Comparison of ENCODE assay signal across 14 cellular contexts in the genomic region with DNA sequence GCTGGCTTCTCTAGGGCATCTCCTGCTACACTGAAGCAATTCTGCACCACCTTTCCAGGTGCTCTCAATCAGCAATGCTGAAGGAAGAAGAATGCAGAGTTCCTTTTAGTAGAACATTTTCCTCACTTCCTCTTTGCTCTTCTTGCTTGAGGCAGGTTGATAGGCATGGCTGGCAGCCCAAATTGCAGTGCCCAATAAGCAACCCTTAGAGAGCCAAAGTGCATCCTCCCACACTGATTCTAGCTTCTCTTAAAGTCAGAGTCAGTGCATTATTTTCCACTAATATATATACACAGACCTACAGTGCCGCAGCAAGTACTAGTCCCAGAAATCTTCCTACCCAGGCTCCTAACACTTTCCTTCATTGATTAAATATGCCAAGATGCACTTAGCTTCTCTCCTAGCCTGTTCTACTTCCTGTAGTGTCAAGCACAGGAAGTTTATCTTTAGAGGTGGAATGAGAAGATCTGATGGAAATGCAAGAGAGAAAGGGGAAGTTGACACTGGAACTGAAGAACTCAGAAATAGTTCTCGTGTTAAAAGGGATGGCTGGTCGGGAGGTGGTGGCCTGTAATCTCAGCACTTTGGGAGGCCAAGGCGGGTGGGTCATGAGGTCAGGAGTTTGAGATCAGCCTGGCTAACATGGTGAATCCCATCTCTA.
A peak's percentile ranks its signal among the peaks of the same experiment; 100 is the strongest.
DNase-seq lines count a peak whose midpoint lies in the region; ATAC-seq, FAIRE-seq and TF ChIP-seq lines count a peak whose summit lies in the region.
"Had no signal": no experiment of that assay in that cellular context is flagged by ENCODE, and none has a peak within 500 bp of the region (broad histone marks: within the 10 kb centered on the region; RNA-seq: fewer than 3 reads in every experiment).

No MANE protein-coding gene starts in this region.

- TF ChIP-seq POLR2A in GM12891 (IDR thresholded peaks at IDR 0.05; ENCODE audit: low read depth, low read length), result no peak
- TF ChIP-seq POLR2A in NB4 (IDR thresholded peaks at IDR 0.05; ENCODE audit: extremely low read depth, insufficient read length), result no peak

- CTCF ChIA-PET in GM10248 (lab: Yijun Ruan, JAX), result interaction anchor here (1.4 to 2.9 kb wide), 3 partner anchors 10 to 106 kb away, joined by 3 to 11 read pairs (median 4); no protein-coding TSS in a partner anchor

- TF ChIP-seq CTCF in NB4 (IDR thresholded peaks at IDR 0.05; ENCODE audit: low read depth, low read length) (no peak), GM10248 (IDR thresholded peaks at IDR 0.05; ENCODE audit: control extremely low read depth, extremely low read depth, low read depth, missing control alignments) (no peak)

- H3K4me1 Mint-ChIP-seq in activated naive CD8-positive, alpha-beta T cell treated with anti-CD3 and anti-CD28 coated beads for 36 hours, result no peaks in the 10 kb centered on the region
- H3K4me1 Mint-ChIP-seq: activated naive CD4-positive, alpha-beta T cell treated with anti-CD3 and anti-CD28 coated beads, Interleukin-2, amount 50 U/mL, for 24 hours; central memory CD8-positive, alpha-beta T cell had no signal

- ATAC-seq in HG02623 (IDR thresholded peaks at IDR 0.05; ENCODE audit: unreplicated experiment), result peak; percentile 46

- DNase-seq in GM12891 (ENCODE audit: insufficient read length, low spot score), result no peak
- peak; percentile 88 for DNase-seq in NB4 (ENCODE audit: low read depth)
- DNase-seq in germinal center (ENCODE audit: low spot score), result peak; percentile 59
- DNase-seq in activated naive CD8-positive, alpha-beta T cell treated with anti-CD3 and anti-CD28 coated beads for 36 hours, result no peak
- DNase-seq in GM10248 (ENCODE audit: extremely low spot score), result no peak
- DNase-seq in NCI-H1105 treated with DMSO at 0.1 percent for 48 hours (lab: John Stamatoyannopoulos, UW), result no peak
- DNase-seq in activated effector memory CD4-positive, alpha-beta T cell treated with anti-CD3 and anti-CD28 coated beads, Interleukin-2, amount 50 U/mL, for 16 hours, result no peak
- DNase-seq: activated CD4-positive, alpha-beta memory T cell treated with anti-CD3 and anti-CD28 coated beads for 36 hours; C1 segment of cervical spinal cord; SK-N-SH; transverse colon had no signal

- no peak overlapping the region for H3K4me3 Mint-ChIP-seq in activated naive CD8-positive, alpha-beta T cell treated with anti-CD3 and anti-CD28 coated beads for 36 hours
- H3K4me3 Mint-ChIP-seq: activated CD4-positive, alpha-beta memory T cell treated with anti-CD3 and anti-CD28 coated beads for 36 hours; activated naive CD4-positive, alpha-beta T cell treated with anti-CD3 and anti-CD28 coated beads, Interleukin-2, amount 50 U/mL, for 24 hours; central memory CD8-positive, alpha-beta T cell had no signal

- H3K4me3 ChIP-seq in NB4 (ENCODE audit: low read depth, low read length), result no peak overlapping the region
- H3K4me3 ChIP-seq: transverse colon had no signal

- peaks cover 19% of the 10 kb centered on the region for H3K9me3 Mint-ChIP-seq in activated naive CD8-positive, alpha-beta T cell treated with anti-CD3 and anti-CD28 coated beads for 36 hours

- POLR2A ChIA-PET in GM10248 (lab: Yijun Ruan, JAX), result no interaction called here

- no peak overlapping the region for H3K27ac Mint-ChIP-seq in activated naive CD8-positive, alpha-beta T cell treated with anti-CD3 and anti-CD28 coated beads for 36 hours
- H3K27ac Mint-ChIP-seq: activated CD4-positive, alpha-beta memory T cell treated with anti-CD3 and anti-CD28 coated beads for 36 hours; activated naive CD4-positive, alpha-beta T cell treated with anti-CD3 and anti-CD28 coated beads, Interleukin-2, amount 50 U/mL, for 24 hours had no signal

- peaks cover 1% of the 10 kb centered on the region for H3K36me3 Mint-ChIP-seq in activated naive CD8-positive, alpha-beta T cell treated with anti-CD3 and anti-CD28 coated beads for 36 hours

- H3K27me3 Mint-ChIP-seq in activated naive CD8-positive, alpha-beta T cell treated with anti-CD3 and anti-CD28 coated beads for 36 hours, result peaks cover 4% of the 10 kb centered on the region
- H3K27me3 Mint-ChIP-seq: activated CD4-positive, alpha-beta memory T cell treated with anti-CD3 and anti-CD28 coated beads for 36 hours had no signal

- peak; percentile 85 for FAIRE-seq in GM12891 (lab: Jason Lieb, UNC)

TF ChIP-seq in GM12891, 5 proteins besides CTCF, POLR2A, EP300 and RAD21:
- peak; percentile 87 for TF ChIP-seq SPI1 (IDR thresholded peaks at IDR 0.05; ENCODE audit: low read depth, low read length)
- no peak for TF ChIP-seq PAX5 (IDR thresholded peaks at IDR 0.05; ENCODE audit: insufficient read depth, low read length, severe bottlenecking)

Comparison
In these comparisons a context has a peak if more than half of its experiments do, and no peak if none do; other contexts are left out.
1. DNase-seq: peak in NB4 (single experiment) and germinal center (single experiment); none in GM12891 (single experiment), activated naive CD8-positive, alpha-beta T cell treated with anti-CD3 and anti-CD28 coated beads for 36 hours (single experiment), GM10248 (single experiment), NCI-H1105 treated with DMSO at 0.1 percent for 48 hours (single experiment) and activated effector memory CD4-positive, alpha-beta T cell treated with anti-CD3 and anti-CD28 coated beads, Interleukin-2, amount 50 U/mL, for 16 hours (single experiment).